Comparison of ENCODE assay signal across 2 cellular contexts in genomic region chr1:3675436-3675835, GRCh38.
TF ChIP-seq lines count a peak whose summit lies in the region.

No MANE protein-coding gene starts in this region.

TF ChIP-seq in GM23338, 12 proteins besides CTCF, POLR2A, EP300 and RAD21:
- TF ChIP-seq ETS1 (IDR thresholded peaks at IDR 0.05) = no peak
- no peak for TF ChIP-seq ZNF331 (CRISPR knock-in tag; IDR thresholded peaks at IDR 0.05; ENCODE audit: low read depth)
- no peak for TF ChIP-seq ZNF114 (CRISPR knock-in tag; IDR thresholded peaks at IDR 0.05)
- no peak for TF ChIP-seq STAT1 (IDR thresholded peaks at IDR 0.05; ENCODE audit: unreplicated experiment)
- no peak for TF ChIP-seq ZNF462 (CRISPR knock-in tag; IDR thresholded peaks at IDR 0.05)
- TF ChIP-seq EZH2phosphoT487 (IDR thresholded peaks at IDR 0.05; ENCODE audit: unreplicated experiment) = no peak
- TF ChIP-seq CREB1 (CRISPR knock-in tag; IDR thresholded peaks at IDR 0.05; ENCODE audit: low read depth) = no peak
- no peak for TF ChIP-seq JUNB (IDR thresholded peaks at IDR 0.05; ENCODE audit: unreplicated experiment)
- TF ChIP-seq REST (IDR thresholded peaks at IDR 0.05; ENCODE audit: unreplicated experiment) = no peak
- TF ChIP-seq EZH2 (IDR thresholded peaks at IDR 0.05; ENCODE audit: low read depth, unreplicated experiment) = no peak
- no peak for TF ChIP-seq POLR2AphosphoS5 (IDR thresholded peaks at IDR 0.05; ENCODE audit: low read depth)
- no peak for TF ChIP-seq NANOG (IDR thresholded peaks at IDR 0.05; ENCODE audit: borderline replicate concordance)

TF ChIP-seq in GM12878, 131 proteins besides CTCF, POLR2A, EP300 and RAD21:
- TF ChIP-seq JUNB (IDR thresholded peaks at IDR 0.05) = no peak
- TF ChIP-seq GATAD2B (conservative IDR thresholded peaks at IDR 0.05; ENCODE audit: low read depth) = peak; percentile 41; the same call in 1 of the 2 replicates
